8 cellular contexts compared by ENCODE assay signal in genomic region chr16:21953541-21953902, GRCh38. TPM values are rescaled to one million over a fixed set of nuclear protein-coding genes. Genes with fewer than 3 reads are reported as not detected.
DNase-seq lines count a peak whose midpoint lies in the region; ATAC-seq and TF ChIP-seq lines count a peak whose summit lies in the region.

No MANE protein-coding gene starts in this region.

- DNase-seq in GM19240 (ENCODE audit: insufficient read length, low spot score) (peak; percentile 9), MCF 10A (ENCODE audit: unreplicated experiment) (no peak), memory B cell (ENCODE audit: low spot score in 2 of 2) (no peak), aorta (no peak), H4 (ENCODE audit: low spot score) (no peak), HK-2 (ENCODE audit: unreplicated experiment) (no peak)
- no peak for DNase-seq in stimulated activated CD4-positive, alpha-beta T cell treated with anti-CD3 and anti-CD28 coated beads, Interleukin-2, amount 100 ng/mL, for 24 hours

- intact Hi-C loops in MCF 10A (cut with micrococcal nuclease), result no loop called here
- intact Hi-C loops in aorta (cut with DNase I), result loop anchor here (2.0 to 10.0 kb wide), 3 partner anchors 129 to 235 kb away; no protein-coding TSS in a partner anchor

- H3K4me1 ChIP-seq in aorta (ENCODE audit: control insufficient read depth in 1 of 2, insufficient read depth in 2 of 2, low read length in 2 of 2), result peaks cover 2 to 6% of the 10 kb centered on the region in 2 donors

- H3K27me3 Mint-ChIP-seq in MCF 10A (ENCODE audit: insufficient read depth, unreplicated experiment) (no peaks in the 10 kb centered on the region), memory B cell (no peaks in the 10 kb centered on the region)

- H3K36me3 ChIP-seq in aorta (ENCODE audit: control insufficient read depth in 1 of 2, insufficient read depth in 2 of 2, low read length in 1 of 2), result peaks cover 0 to 2% of the 10 kb centered on the region in 2 donors

- peak overlapping the region; percentile 71 to 88 for H3K4me3 ChIP-seq in aorta (ENCODE audit: low read length in 2 of 2)

- H3K27me3 ChIP-seq in aorta (ENCODE audit: control insufficient read depth in 1 of 2, insufficient read depth in 2 of 2, low read length in 1 of 2), result no peaks in the 10 kb centered on the region

- 0% methylated on average over 15 of the region's 15 CpGs for WGBS in aorta, 2 donors

- H3K9me3 Mint-ChIP-seq in MCF 10A (ENCODE audit: unreplicated experiment) (no peaks in the 10 kb centered on the region), memory B cell (no peaks in the 10 kb centered on the region)

- H3K4me3 Mint-ChIP-seq in MCF 10A (ENCODE audit: unreplicated experiment), result peak overlapping the region; percentile 99
- H3K4me3 Mint-ChIP-seq in memory B cell, result peak overlapping the region; percentile 90

- CTCF ChIA-PET in MCF 10A (lab: Yijun Ruan, JAX), result interaction anchor here (0.6 to 2.8 kb wide), 11 partner anchors 10 to 241 kb away, joined by 3 to 22 read pairs (median 5); no protein-coding TSS in a partner anchor

- TSS peak; percentile 72 for BruUV-seq in MCF 10A (replicated peaks; lab: Mats Ljungman, UMichigan)

- H3K36me3 Mint-ChIP-seq in MCF 10A (ENCODE audit: insufficient read depth, unreplicated experiment) (peaks cover 50% of the 10 kb centered on the region), memory B cell (peaks cover 4% of the 10 kb centered on the region)

- TF ChIP-seq CTCF in MCF 10A (IDR thresholded peaks at IDR 0.05; ENCODE audit: unreplicated experiment), result no peak

- H3K27ac Mint-ChIP-seq in MCF 10A (ENCODE audit: low read depth, unreplicated experiment), result peak overlapping the region; percentile 99
- peak overlapping the region; percentile 99 for H3K27ac Mint-ChIP-seq in memory B cell

- H3K27ac ChIP-seq in aorta (ENCODE audit: low read depth in 1 of 2, low read length in 2 of 2), result peak overlapping the region in 1 of 2 donors; percentile 88

- ATAC-seq in HG03565 (IDR thresholded peaks at IDR 0.05; ENCODE audit: unreplicated experiment), result peak; percentile 1
- ATAC-seq in memory B cell (ENCODE audit: low read depth), result peak; percentile 12
- peak; percentile 62 for ATAC-seq in aorta (ENCODE audit: low FRiP score)

- POLR2A ChIA-PET in MCF 10A (lab: Yijun Ruan, JAX), result interaction anchor here (0.6 to 3.0 kb wide), 28 partner anchors 9 to 653 kb away, joined by 3 to 35 read pairs (median 4); partner anchors contain the start of genes EEF2K, MOSMO and POLR3E

- H3K9me3 ChIP-seq in aorta (ENCODE audit: control insufficient read depth, low read length), result no peaks in the 10 kb centered on the region

- H3K4me1 Mint-ChIP-seq in MCF 10A (ENCODE audit: insufficient read depth, unreplicated experiment) (peaks cover 7% of the 10 kb centered on the region), memory B cell (peaks cover 28% of the 10 kb centered on the region)

RNA-seq across cellular contexts. Expression of gene UQCRC2, which starts 0.4 kb away (rescaled TPM):
- 199 and 207 TPM in 2 replicates for total RNA-seq in MCF 10A (2022)
- total RNA-seq in aorta, result 100 to 1,000 TPM; 140 to 143 TPM
- polyA plus RNA-seq in aorta, result 100 to 1,000 TPM; 122 to 123 TPM
- 162 and 208 TPM in 2 replicates for total RNA-seq in H4 (2014; rRNA removed; shearing (Covaris generic))

RNA-seq across cellular contexts. Expression of gene PDZD9, which starts 47.4 kb away (rescaled TPM):
- total RNA-seq in MCF 10A (2022) (not detected in 2 replicates), aorta (not detected)
- not detected for polyA plus RNA-seq in aorta
- not detected in 2 replicates for total RNA-seq in H4 (2014; rRNA removed; shearing (Covaris generic))

RNA-seq across cellular contexts. Expression of gene MOSMO, which starts 54.4 kb away (rescaled TPM):
- total RNA-seq in MCF 10A (2022), result 16.4 and 17.1 TPM in 2 replicates
- total RNA-seq in aorta, result 10 to 100 TPM; 17.8 to 19.6 TPM
- 1 to 10 TPM; 3.4 to 9.3 TPM for polyA plus RNA-seq in aorta
- 11.8 and 16.2 TPM in 2 replicates for total RNA-seq in H4 (2014; rRNA removed; shearing (Covaris generic))

Comparison
In these comparisons a context has a peak if more than half of its experiments do, and no peak if none do; other contexts are left out.
1. ATAC-seq: peak in every context shown above with its lines; median percentile 62 in aorta; 12 in memory B cell; 1 in HG03565.